In genomic region chr6:35500782-35501181, GRCh38 we compare ENCODE assay signal across 15 cellular contexts. TPM values are rescaled to one million over a fixed set of nuclear protein-coding genes. Genes with fewer than 3 reads are reported as not detected.
A peak's percentile ranks its signal among the peaks of the same experiment; 100 is the strongest.
DNase-seq lines count a peak whose midpoint lies in the region; ATAC-seq and TF ChIP-seq lines count a peak whose summit lies in the region.
"Had no signal": no experiment of that assay in that cellular context is flagged by ENCODE, and none has a peak within 500 bp of the region (broad histone marks: within the 10 kb centered on the region; RNA-seq: fewer than 3 reads in every experiment).

No MANE protein-coding gene starts in this region.

- H3K36me3 ChIP-seq in MG63: no peaks in the 10 kb centered on the region
- H3K36me3 ChIP-seq in brain microvascular endothelial cell (replicated peaks): no peaks in the 10 kb centered on the region
- H3K36me3 ChIP-seq: pancreas, suprapubic skin had no signal

- no peaks in the 10 kb centered on the region for H3K9me3 ChIP-seq in MG63
- H3K9me3 ChIP-seq: pancreas, suprapubic skin had no signal

- H3K27me3 ChIP-seq in MG63 (no peaks in the 10 kb centered on the region), brain microvascular endothelial cell (replicated peaks) (no peaks in the 10 kb centered on the region)
- H3K27me3 ChIP-seq: pancreas had no signal

- no peak for TF ChIP-seq CTCF in brain microvascular endothelial cell (IDR thresholded peaks at IDR 0.05; ENCODE audit: low read depth, low read length, missing control alignments)
- TF ChIP-seq CTCF in mesothelial cell of epicardium (IDR thresholded peaks at IDR 0.05; ENCODE audit: unreplicated experiment): no peak

- no peaks in the 10 kb centered on the region for H3K27me3 Mint-ChIP-seq in mesothelial cell of epicardium (ENCODE audit: low read depth)

- no peak overlapping the region for H3K27ac ChIP-seq in brain microvascular endothelial cell
- H3K27ac ChIP-seq: pancreas, suprapubic skin had no signal

- H3K4me3 Mint-ChIP-seq in mesothelial cell of epicardium: no peak overlapping the region

- H3K9me3 Mint-ChIP-seq in mesothelial cell of epicardium: no peaks in the 10 kb centered on the region

- H3K4me1 Mint-ChIP-seq in mesothelial cell of epicardium: peaks cover 42% of the 10 kb centered on the region

- in situ Hi-C loops in brain microvascular endothelial cell (cut with HindIII; ENCODE audit: low pct_ligation_motif_present, low sequenced_read_pairs): no loop called here
- in situ Hi-C loops in G401 (cut with HindIII; ENCODE audit: low sequenced_read_pairs): no loop called here

- no peak overlapping the region for H3K4me3 ChIP-seq in MG63
- H3K4me3 ChIP-seq in brain microvascular endothelial cell (ENCODE audit: low read depth, low read length): no peak overlapping the region
- H3K4me3 ChIP-seq: pancreas, suprapubic skin had no signal

- peak overlapping the region; percentile 72 for H3K27ac Mint-ChIP-seq in mesothelial cell of epicardium
- H3K27ac Mint-ChIP-seq: CD4-positive, alpha-beta memory T cell had no signal

- ATAC-seq in HG03135 (IDR thresholded peaks at IDR 0.05; ENCODE audit: unreplicated experiment): no peak
- ATAC-seq: pancreas had no signal

- H3K36me3 Mint-ChIP-seq in mesothelial cell of epicardium: no peaks in the 10 kb centered on the region
- H3K36me3 Mint-ChIP-seq: CD4-positive, alpha-beta memory T cell had no signal

- DNase-seq in DMS53 (lab: John Stamatoyannopoulos, UW) (peak; percentile 85), MG63 (peak; percentile 61), brain microvascular endothelial cell (peak; percentile 25), mesothelial cell of epicardium (ENCODE audit: low spot score in 2 of 2, unreplicated experiment in 2 of 2) (no peak), amygdala (lab: John Stamatoyannopoulos, UW) (no peak), G401 (ENCODE audit: low spot score) (no peak), iPS-NIHi11 (ENCODE audit: low spot score) (no peak)
- DNase-seq: aorta; CD4-positive, alpha-beta memory T cell; MV-4-11; T-helper 9 cell had no signal

RNA-seq across cellular contexts. Expression of gene TEAD3, which starts 3.9 kb away (rescaled TPM):
- total RNA-seq in MG63 (2014; rRNA removed; shearing (Covaris generic); ENCODE audit: low replicate concordance): 7.5 and 9.2 TPM in 2 replicates
- total RNA-seq in mesothelial cell of epicardium: 88.2 to 91.8 TPM (median 91.4 TPM) in 3 replicates
- 15.6 and 19.4 TPM in 2 replicates for total RNA-seq in G401 (2014; rRNA removed; shearing (Covaris generic))

RNA-seq across cellular contexts. Expression of gene TULP1, which starts 11.9 kb away (rescaled TPM):
- not detected in 2 replicates for total RNA-seq in MG63 (2014; rRNA removed; shearing (Covaris generic); ENCODE audit: low replicate concordance)
- total RNA-seq in mesothelial cell of epicardium: 17.5 to 17.7 TPM (median 17.6 TPM) in 3 replicates
- not detected in 2 replicates for total RNA-seq in G401 (2014; rRNA removed; shearing (Covaris generic))
- total RNA-seq: aorta; CD4-positive, alpha-beta memory T cell; endothelial cell of umbilical vein; pancreas had no signal

RNA-seq across cellular contexts. Expression of gene RPL10A, which starts 32.6 kb away (rescaled TPM):
- 1,962 and 2,782 TPM in 2 replicates for total RNA-seq in MG63 (2014; rRNA removed; shearing (Covaris generic); ENCODE audit: low replicate concordance)
- 1,840 to 1,922 TPM (median 1,906 TPM) in 3 replicates for total RNA-seq in mesothelial cell of epicardium
- 3,184 and 4,000 TPM in 2 replicates for total RNA-seq in G401 (2014; rRNA removed; shearing (Covaris generic))

RNA-seq across cellular contexts. Expression of gene FANCE, which starts 48.6 kb away (rescaled TPM):
- total RNA-seq in MG63 (2014; rRNA removed; shearing (Covaris generic); ENCODE audit: low replicate concordance): 20.1 and 28.0 TPM in 2 replicates
- 7.0 to 8.5 TPM (median 8.0 TPM) in 3 replicates for total RNA-seq in mesothelial cell of epicardium
- 21.0 and 22.2 TPM in 2 replicates for total RNA-seq in G401 (2014; rRNA removed; shearing (Covaris generic))

Comparison
In these comparisons a context has a peak if more than half of its experiments do, and no peak if none do; other contexts are left out.
1. DNase-seq: peak in DMS53 (single experiment), MG63 (single experiment) and brain microvascular endothelial cell (single experiment); none in mesothelial cell of epicardium (0 of 2), amygdala (0 of 56), G401 (single experiment) and iPS-NIHi11 (single experiment).
2. RNA of gene TULP1, which starts 11.9 kb away (total RNA-seq): 17.5 to 17.7 TPM in mesothelial cell of epicardium; not detected in MG63 and not detected in G401; every median in the first group is over 10 times any median in the second.